In genomic region chr12:24561411-24561871, GRCh38 we compare ENCODE assay signal across 8 cellular contexts.
A peak's percentile ranks its signal among the peaks of the same experiment; 100 is the strongest.
DNase-seq lines count a peak whose midpoint lies in the region; ATAC-seq and TF ChIP-seq lines count a peak whose summit lies in the region.

No MANE protein-coding gene starts in this region.

- H3K4me3 ChIP-seq in NT2/D1 (ENCODE audit: insufficient read length, low read depth), result peak overlapping the region; percentile 82
- H3K4me3 ChIP-seq in endodermal cell (ENCODE audit: low read length), result peak overlapping the region; percentile 86
- peak overlapping the region; percentile 44 for H3K4me3 ChIP-seq in mononuclear cell (ENCODE audit: low read length)
- peak overlapping the region; percentile 90 to 93 for H3K4me3 ChIP-seq in aorta (ENCODE audit: low read length in 2 of 2)

- peak; percentile 63 for ATAC-seq in aorta (ENCODE audit: low FRiP score)
- ATAC-seq in GM21737 (IDR thresholded peaks at IDR 0.05; ENCODE audit: unreplicated experiment), result no peak

- H3K9me3 Mint-ChIP-seq in endodermal cell, result no peaks in the 10 kb centered on the region

- H3K9ac ChIP-seq in NT2/D1 (ENCODE audit: insufficient read length, low read depth) (peak overlapping the region; percentile 84), endodermal cell (ENCODE audit: extremely low read depth, low read length, poor library complexity, severe bottlenecking) (peak overlapping the region; percentile 76)

- DNase-seq in GM03348 (ENCODE audit: low spot score), result peak; percentile 29
- DNase-seq in NT2/D1 (ENCODE audit: low read depth, low spot score), result no peak
- DNase-seq in endodermal cell, result no peak
- peak in 1 of 2 donors; percentile 22 for DNase-seq in aorta
- no peak for DNase-seq in stimulated activated CD4-positive, alpha-beta T cell treated with anti-CD3 and anti-CD28 coated beads, Interleukin-4, amount 100 ng/mL, for 24 hours
- DNase-seq in SKM-1 (lab: John Stamatoyannopoulos, UW; ENCODE audit: unreplicated experiment), result no peak

- no peaks in the 10 kb centered on the region for H3K36me3 Mint-ChIP-seq in endodermal cell (ENCODE audit: low read depth)

- H3K4me1 ChIP-seq in NT2/D1 (ENCODE audit: insufficient read depth, insufficient read length) (no peaks in the 10 kb centered on the region), endodermal cell (ENCODE audit: control insufficient read depth, insufficient read depth, low read length) (peaks cover 5% of the 10 kb centered on the region), mononuclear cell (ENCODE audit: insufficient read depth, low read length) (peaks cover 20% of the 10 kb centered on the region), aorta (ENCODE audit: control insufficient read depth in 1 of 2, insufficient read depth in 2 of 2, low read length in 2 of 2) (peaks cover 0 to 2% of the 10 kb centered on the region in 2 donors)

- H3K27me3 Mint-ChIP-seq in endodermal cell (ENCODE audit: insufficient read depth), result peaks cover 23% of the 10 kb centered on the region

- H3K9me3 ChIP-seq in NT2/D1 (ENCODE audit: insufficient read depth, low read length), result no peaks in the 10 kb centered on the region
- peaks cover 4% of the 10 kb centered on the region for H3K9me3 ChIP-seq in endodermal cell (ENCODE audit: control insufficient read depth, low read length)
- no peaks in the 10 kb centered on the region for H3K9me3 ChIP-seq in mononuclear cell (ENCODE audit: low read depth, low read length)
- no peaks in the 10 kb centered on the region for H3K9me3 ChIP-seq in aorta (ENCODE audit: control insufficient read depth, low read length)

- 0 to 1% methylated on average over 4 to 15 of the region's 15 CpGs for WGBS in endodermal cell (ENCODE audit: insufficient coverage in 1 of 2, insufficient read length in 1 of 2), 2 experiments
- 1% methylated on average over 15 of the region's 15 CpGs for WGBS in aorta, 2 donors

- peak overlapping the region; percentile 82 for H3K4me3 Mint-ChIP-seq in endodermal cell

- TF ChIP-seq CTCF in endodermal cell (conservative IDR thresholded peaks at IDR 0.05), result no peak

- H3K27ac ChIP-seq in endodermal cell (ENCODE audit: low read depth, low read length), result peak overlapping the region; percentile 92
- H3K27ac ChIP-seq in aorta (ENCODE audit: low read depth in 1 of 2, low read length in 2 of 2), result peak overlapping the region; percentile 80 to 90

- H3K4me1 Mint-ChIP-seq in endodermal cell, result peaks cover 44% of the 10 kb centered on the region

- H3K27me3 ChIP-seq in NT2/D1 (ENCODE audit: insufficient read depth, insufficient read length) (peaks cover 51% of the 10 kb centered on the region), endodermal cell (ENCODE audit: control insufficient read depth, insufficient read depth, low read length, poor library complexity, severe bottlenecking) (peaks cover 19% of the 10 kb centered on the region), mononuclear cell (ENCODE audit: insufficient read depth, low read length) (peaks cover 62% of the 10 kb centered on the region), aorta (ENCODE audit: control insufficient read depth in 1 of 2, insufficient read depth in 2 of 2, low read length in 1 of 2) (no peaks in the 10 kb centered on the region)

- H3K27ac Mint-ChIP-seq in endodermal cell, result peak overlapping the region; percentile 89

- H3K36me3 ChIP-seq in NT2/D1 (ENCODE audit: insufficient read depth, insufficient read length, low read length) (no peaks in the 10 kb centered on the region), endodermal cell (ENCODE audit: control insufficient read depth, insufficient read depth, low read length) (no peaks in the 10 kb centered on the region), aorta (ENCODE audit: control insufficient read depth in 1 of 2, insufficient read depth in 2 of 2, low read length in 1 of 2) (no peaks in the 10 kb centered on the region)

- intact Hi-C loops in aorta (cut with DNase I), result no loop called here
